ENCODE assay signal across 27 cellular contexts in the genomic region with DNA sequence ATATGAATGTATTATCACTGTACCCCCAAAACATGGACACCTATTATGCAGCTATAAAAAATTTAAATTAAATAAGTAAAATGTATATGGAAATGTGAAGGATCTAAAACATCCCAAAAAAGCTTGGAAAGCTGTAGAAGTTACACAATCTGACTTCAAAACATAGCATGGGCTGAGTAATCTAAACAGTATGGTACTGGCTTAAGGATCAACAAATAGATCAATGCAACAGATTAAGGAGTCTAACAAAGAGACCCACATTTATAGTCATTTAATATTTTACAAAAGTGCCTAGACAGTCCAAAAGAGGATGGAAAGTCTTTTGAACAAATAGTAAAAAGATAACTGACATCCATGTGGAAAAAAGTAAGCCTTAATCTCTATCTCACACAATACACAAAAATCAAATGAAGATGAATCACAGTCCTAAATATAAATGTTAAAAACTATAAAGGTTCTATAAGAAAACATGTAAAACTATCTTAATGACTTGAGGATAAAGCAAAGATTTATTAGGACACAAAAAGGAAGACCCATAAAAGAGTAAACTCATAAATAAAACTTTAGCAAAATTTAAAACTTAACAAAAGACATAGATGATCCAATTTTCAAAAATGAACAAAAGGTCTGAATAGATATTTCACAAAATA. TPM values are rescaled to one million over a fixed set of nuclear protein-coding genes. Genes with fewer than 3 reads are reported as not detected.
A peak's percentile ranks its signal among the peaks of the same experiment; 100 is the strongest.
DNase-seq lines count a peak whose midpoint lies in the region; ATAC-seq, FAIRE-seq and TF ChIP-seq lines count a peak whose summit lies in the region.
"Had no signal": no experiment of that assay in that cellular context is flagged by ENCODE, and none has a peak within 500 bp of the region (broad histone marks: within the 10 kb centered on the region; RNA-seq: fewer than 3 reads in every experiment).

No MANE protein-coding gene starts in this region.

- H3K4me2 ChIP-seq in mesenchymal stem cell (ENCODE audit: low read length, poor library complexity, severe bottlenecking) (no peak overlapping the region), mammary epithelial cell (ENCODE audit: insufficient read depth, low read depth, low read length) (no peak overlapping the region)
- H3K4me2 ChIP-seq: hepatocyte had no signal

- H3K4me1 Mint-ChIP-seq in CD4-positive, CD25-positive, alpha-beta regulatory T cell: peaks cover 79 to 96% (median 90%) of the 10 kb centered on the region in 4 donors

- H3K79me1 ChIP-seq in mesenchymal stem cell (replicated peaks; ENCODE audit: low read length, poor library complexity, severe bottlenecking): peaks cover 9% of the 10 kb centered on the region

- peak overlapping the region; percentile 28 for H3K27ac ChIP-seq in CD4-positive, CD25-positive, alpha-beta regulatory T cell (ENCODE audit: insufficient read depth, low read length, poor library complexity, severe bottlenecking)
- no peak overlapping the region for H3K27ac ChIP-seq in HEK293 (ENCODE audit: extremely low read depth, low read depth, low read length)
- no peak overlapping the region for H3K27ac ChIP-seq in mesenchymal stem cell (ENCODE audit: low read length, poor library complexity, severe bottlenecking)
- H3K27ac ChIP-seq in mammary epithelial cell (ENCODE audit: insufficient read depth, low read depth, low read length): no peak overlapping the region
- H3K27ac ChIP-seq: hepatocyte, SJCRH30, upper lobe of right lung had no signal

- H3K27me3 Mint-ChIP-seq in CD4-positive, CD25-positive, alpha-beta regulatory T cell: no peaks in the 10 kb centered on the region
- H3K27me3 Mint-ChIP-seq: dendritic cell treated with granulocyte-macrophage colony-stimulating factor and Interleukin-4, amounts not matched to agents 40 ng/mL and 50 ng/mL, for 4 days; T-cell had no signal

- H3K9me3 Mint-ChIP-seq in CD4-positive, CD25-positive, alpha-beta regulatory T cell: peaks cover 0 to 4% (median 0%) of the 10 kb centered on the region in 7 donors
- H3K9me3 Mint-ChIP-seq: dendritic cell treated with granulocyte-macrophage colony-stimulating factor and Interleukin-4, amounts not matched to agents 40 ng/mL and 50 ng/mL, for 4 days; T-cell had no signal

- H3K36me3 Mint-ChIP-seq in CD4-positive, CD25-positive, alpha-beta regulatory T cell: no peaks in the 10 kb centered on the region
- H3K36me3 Mint-ChIP-seq: T-cell had no signal

- no peak overlapping the region for H2AK5ac ChIP-seq in mesenchymal stem cell (ENCODE audit: low read length, severe bottlenecking)

- H3K14ac ChIP-seq in mesenchymal stem cell (ENCODE audit: low read length in 2 of 2): no peak overlapping the region

- H4K20me1 ChIP-seq in mammary epithelial cell (ENCODE audit: insufficient read depth, low read length): no peaks in the 10 kb centered on the region

- H3K4me3 ChIP-seq in CD4-positive, CD25-positive, alpha-beta regulatory T cell (ENCODE audit: low read depth, low read length): peak overlapping the region; percentile 62
- no peak overlapping the region for H3K4me3 ChIP-seq in HEK293 (ENCODE audit: low read depth, low read length)
- no peak overlapping the region for H3K4me3 ChIP-seq in bronchial epithelial cell (ENCODE audit: low read depth, low read length)
- no peak overlapping the region for H3K4me3 ChIP-seq in mesenchymal stem cell (ENCODE audit: insufficient read depth in 1 of 2, low read depth in 1 of 2, low read length in 2 of 2)
- H3K4me3 ChIP-seq in mammary epithelial cell (replicated peaks in 1 of 3; ENCODE audit: insufficient read depth in 1 of 3, low read depth in 2 of 3, low read length in 3 of 3): no peak overlapping the region
- H3K4me3 ChIP-seq: hepatocyte, SJCRH30, upper lobe of right lung had no signal

- H2BK12ac ChIP-seq in mesenchymal stem cell (ENCODE audit: low read length in 2 of 2): no peak overlapping the region

- peaks cover 74% of the 10 kb centered on the region for H3K4me1 ChIP-seq in CD4-positive, CD25-positive, alpha-beta regulatory T cell (ENCODE audit: control insufficient read depth, insufficient read depth, low read length, poor library complexity, severe bottlenecking)
- peaks cover 27% of the 10 kb centered on the region for H3K4me1 ChIP-seq in HEK293 (ENCODE audit: control insufficient read depth, insufficient read depth, low read length)
- H3K4me1 ChIP-seq in mesenchymal stem cell (ENCODE audit: control insufficient read depth, insufficient read depth, low read depth, low read length): peaks cover 2% of the 10 kb centered on the region
- peaks cover 21% of the 10 kb centered on the region for H3K4me1 ChIP-seq in mammary epithelial cell (ENCODE audit: insufficient read depth, low read length)
- H3K4me1 ChIP-seq: SJCRH30 had no signal

- peaks cover 96% of the 10 kb centered on the region for H3K79me2 ChIP-seq in mammary epithelial cell (ENCODE audit: insufficient read depth, low read length)

- H3K18ac ChIP-seq in mesenchymal stem cell (ENCODE audit: low read depth in 1 of 2, low read length in 2 of 2): no peak overlapping the region

- no peak for DNase-seq in CD4-positive, CD25-positive, alpha-beta regulatory T cell
- DNase-seq in bronchial epithelial cell (ENCODE audit: low read depth) (peak; percentile 13), mesenchymal stem cell (peak; percentile 64), NCI-H187 treated with DMSO at 0.1 percent for 48 hours (lab: John Stamatoyannopoulos, UW) (no peak), mammary epithelial cell (no peak)
- DNase-seq: activated CD4-positive, alpha-beta T cell treated with anti-CD3 and anti-CD28 coated beads for 1 hour; amniotic stem cell; DMS153; GF-D8; left ventricle myocardium superior; NCI-H1417 treated with DMSO at 0.1 percent for 48 hours; NCI-H2107; NCI-H510A; NK-92 treated with Interleukin-12 subunit alpha and Interleukin-12 subunit beta, amount 100 ng/mL, for 24 hours; posterior cingulate gyrus; SJCRH30; substantia nigra; T-cell; upper lobe of right lung had no signal

- H2AFZ ChIP-seq in mesenchymal stem cell (ENCODE audit: low read depth, low read length) (no peak overlapping the region), mammary epithelial cell (ENCODE audit: low read depth, low read length) (no peak overlapping the region)
- H2AFZ ChIP-seq: hepatocyte had no signal

- FAIRE-seq in bronchial epithelial cell (lab: Jason Lieb, UNC): no peak
- FAIRE-seq: frontal cortex, islet of Langerhans, TTC549 had no signal

- no peak overlapping the region for H4K8ac ChIP-seq in mesenchymal stem cell (ENCODE audit: low read length)

- no peaks in the 10 kb centered on the region for H3K27me3 ChIP-seq in CD4-positive, CD25-positive, alpha-beta regulatory T cell (ENCODE audit: control insufficient read depth, insufficient read depth, low read length)
- no peaks in the 10 kb centered on the region for H3K27me3 ChIP-seq in bronchial epithelial cell (ENCODE audit: control insufficient read depth, insufficient read depth, low read length)
- no peaks in the 10 kb centered on the region for H3K27me3 ChIP-seq in mesenchymal stem cell (ENCODE audit: control insufficient read depth in 1 of 2, insufficient read depth in 1 of 2, low read length in 2 of 2)
- no peaks in the 10 kb centered on the region for H3K27me3 ChIP-seq in mammary epithelial cell (ENCODE audit: insufficient read depth, low read length)
- H3K27me3 ChIP-seq: hepatocyte, SJCRH30, upper lobe of right lung had no signal

- no peak overlapping the region for H4K91ac ChIP-seq in mesenchymal stem cell (ENCODE audit: low read length)

- no peak for TF ChIP-seq CTCF in HEK293 (tag by site-specific recombination; IDR thresholded peaks at IDR 0.05)
- TF ChIP-seq CTCF in bronchial epithelial cell (IDR thresholded peaks at IDR 0.05; ENCODE audit: insufficient read depth, low read length, severe bottlenecking): no peak
- TF ChIP-seq CTCF in mammary epithelial cell (conservative IDR thresholded peaks at IDR 0.05 in 1 of 2, IDR thresholded peaks at IDR 0.05 in 1 of 2; ENCODE audit: extremely low read depth in 1 of 2, insufficient read depth in 1 of 2, low read depth in 1 of 2, low read length in 2 of 2): no peak

- H3K23ac ChIP-seq in mesenchymal stem cell (ENCODE audit: low read length in 2 of 2): no peak overlapping the region

- intact Hi-C loops in mammary epithelial cell (cut with micrococcal nuclease): no loop called here

- dilution Hi-C loops in mammary epithelial cell (cut with HindIII; ENCODE audit: low sequenced_read_pairs): no loop called here

- BruUV-seq in mammary epithelial cell (replicated peaks; lab: Mats Ljungman, UMichigan): no TSS peak

- no peaks in the 10 kb centered on the region for H3K9me3 ChIP-seq in CD4-positive, CD25-positive, alpha-beta regulatory T cell (ENCODE audit: control insufficient read depth in 2 of 2, low read length in 2 of 2)
- H3K9me3 ChIP-seq in HEK293 (ENCODE audit: control insufficient read depth, insufficient read depth, low read depth, low read length) (no peaks in the 10 kb centered on the region), mesenchymal stem cell (ENCODE audit: control insufficient read depth, low read length) (no peaks in the 10 kb centered on the region), mammary epithelial cell (replicated peaks; ENCODE audit: insufficient read depth, low read length) (no peaks in the 10 kb centered on the region)
- H3K9me3 ChIP-seq: SJCRH30, upper lobe of right lung had no signal

- no peak for ATAC-seq in CD4-positive, CD25-positive, alpha-beta regulatory T cell (ENCODE audit: low read depth in 2 of 2)
- ATAC-seq in HG02852 (IDR thresholded peaks at IDR 0.05; ENCODE audit: unreplicated experiment): no peak
- ATAC-seq: left ventricle myocardium superior, sciatic nerve, T-cell, upper lobe of right lung had no signal

- CTCF ChIA-PET in HEK293 (lab: Yijun Ruan, JAX): interaction anchor here (0.9 kb wide), 1 partner anchor 14 kb away, joined by 3 read pairs; no protein-coding TSS in a partner anchor
- CTCF ChIA-PET in mammary epithelial cell (lab: Charles Lee; ENCODE audit: low non-redundant PET): no interaction called here

- POLR2A ChIA-PET in HEK293 (lab: Yijun Ruan, JAX): interaction anchor here (0.9 kb wide), 1 partner anchor 13 kb away, joined by 3 read pairs; no protein-coding TSS in a partner anchor

- no peak overlapping the region for H2BK5ac ChIP-seq in mesenchymal stem cell (ENCODE audit: low read depth, low read length, poor library complexity, severe bottlenecking)

- H3K4ac ChIP-seq in mesenchymal stem cell (ENCODE audit: low read depth in 1 of 2, low read length in 2 of 2): no peak overlapping the region

- H3K9ac ChIP-seq in mesenchymal stem cell (ENCODE audit: low read length) (no peak overlapping the region), mammary epithelial cell (ENCODE audit: insufficient read depth, low read length) (no peak overlapping the region)

- H3K27ac Mint-ChIP-seq in CD4-positive, CD25-positive, alpha-beta regulatory T cell: peak overlapping the region in 2 of 3 donors; percentile 57 to 68
- H3K27ac Mint-ChIP-seq: dendritic cell treated with granulocyte-macrophage colony-stimulating factor and Interleukin-4, amounts not matched to agents 40 ng/mL and 50 ng/mL, for 4 days had no signal

- H3K36me3 ChIP-seq in CD4-positive, CD25-positive, alpha-beta regulatory T cell (ENCODE audit: control insufficient read depth, insufficient read depth, low read length): no peaks in the 10 kb centered on the region
- H3K36me3 ChIP-seq in HEK293 (ENCODE audit: control insufficient read depth in 2 of 2, insufficient read depth in 1 of 2, low read length in 2 of 2): no peaks in the 10 kb centered on the region
- no peaks in the 10 kb centered on the region for H3K36me3 ChIP-seq in bronchial epithelial cell (ENCODE audit: control insufficient read depth, insufficient read depth, low read length)
- H3K36me3 ChIP-seq in mesenchymal stem cell (ENCODE audit: control insufficient read depth in 1 of 2, insufficient read depth in 2 of 2, low read depth in 1 of 2, low read length in 2 of 2): no peaks in the 10 kb centered on the region
- H3K36me3 ChIP-seq in mammary epithelial cell (ENCODE audit: insufficient read depth, low read length): peaks cover 5% of the 10 kb centered on the region
- H3K36me3 ChIP-seq: SJCRH30, upper lobe of right lung had no signal

- in situ Hi-C loops in mammary epithelial cell (cut with MboI; ENCODE audit: low sequenced_read_pairs in 2 of 2): no loop called here

- H3K4me3 Mint-ChIP-seq in CD4-positive, CD25-positive, alpha-beta regulatory T cell: peak overlapping the region; percentile 3 to 76 (median 43)
- H3K4me3 Mint-ChIP-seq: dendritic cell treated with granulocyte-macrophage colony-stimulating factor and Interleukin-4, amounts not matched to agents 40 ng/mL and 50 ng/mL, for 4 days had no signal

- no peak overlapping the region for H2BK120ac ChIP-seq in mesenchymal stem cell (ENCODE audit: low read depth, low read length)

- no peak overlapping the region for H2BK15ac ChIP-seq in mesenchymal stem cell (ENCODE audit: low read depth, poor library complexity, severe bottlenecking)

RNA-seq across cellular contexts. Expression of gene RANBP9, which starts 46.8 kb away (rescaled TPM):
- total RNA-seq in CD4-positive, CD25-positive, alpha-beta regulatory T cell: 85.5 TPM
- polyA plus RNA-seq in CD4-positive, CD25-positive, alpha-beta regulatory T cell: 10 to 100 TPM in 2 of 4 donors, 1 to 10 TPM in 2; 5.6 to 11.1 (median 8.8) TPM
- total RNA-seq in bronchial epithelial cell (27.4 and 39.4 TPM in 2 replicates), mammary epithelial cell (10 to 100 TPM; 26.7 to 44.4 TPM)
- 26.2 TPM for polyA plus RNA-seq in mesenchymal stem cell (2013, experiment 1 of 2)
- polyA plus RNA-seq in mesenchymal stem cell (2013, experiment 2 of 2): 27.2 TPM
- polyA plus RNA-seq in mammary epithelial cell: 22.9 TPM
- 29.4 TPM for polyA minus RNA-seq in mammary epithelial cell

RNA-seq across cellular contexts. Expression of gene NOL7, which starts 49.7 kb away (rescaled TPM):
- total RNA-seq in CD4-positive, CD25-positive, alpha-beta regulatory T cell: 50.2 TPM
- polyA plus RNA-seq in CD4-positive, CD25-positive, alpha-beta regulatory T cell: 100 to 1,000 TPM; 127 to 145 (median 130) TPM
- 83.5 and 108 TPM in 2 replicates for total RNA-seq in bronchial epithelial cell
- 110 TPM for polyA plus RNA-seq in mesenchymal stem cell (2013, experiment 1 of 2)
- polyA plus RNA-seq in mesenchymal stem cell (2013, experiment 2 of 2): 108 TPM
- 10 to 100 TPM; 20.3 to 70.0 TPM for total RNA-seq in mammary epithelial cell
- 30.4 TPM for polyA plus RNA-seq in mammary epithelial cell
- 5.3 TPM for polyA minus RNA-seq in mammary epithelial cell

Comparison
In these comparisons a context has a peak if more than half of its experiments do, and no peak if none do; other contexts are left out.
1. DNase-seq: peak in bronchial epithelial cell (single experiment) and mesenchymal stem cell (single experiment); none in CD4-positive, CD25-positive, alpha-beta regulatory T cell (0 of 3), NCI-H187 treated with DMSO at 0.1 percent for 48 hours (single experiment) and mammary epithelial cell (single experiment).